ENCODE assay signal across 1 cellular context in the genomic region with DNA sequence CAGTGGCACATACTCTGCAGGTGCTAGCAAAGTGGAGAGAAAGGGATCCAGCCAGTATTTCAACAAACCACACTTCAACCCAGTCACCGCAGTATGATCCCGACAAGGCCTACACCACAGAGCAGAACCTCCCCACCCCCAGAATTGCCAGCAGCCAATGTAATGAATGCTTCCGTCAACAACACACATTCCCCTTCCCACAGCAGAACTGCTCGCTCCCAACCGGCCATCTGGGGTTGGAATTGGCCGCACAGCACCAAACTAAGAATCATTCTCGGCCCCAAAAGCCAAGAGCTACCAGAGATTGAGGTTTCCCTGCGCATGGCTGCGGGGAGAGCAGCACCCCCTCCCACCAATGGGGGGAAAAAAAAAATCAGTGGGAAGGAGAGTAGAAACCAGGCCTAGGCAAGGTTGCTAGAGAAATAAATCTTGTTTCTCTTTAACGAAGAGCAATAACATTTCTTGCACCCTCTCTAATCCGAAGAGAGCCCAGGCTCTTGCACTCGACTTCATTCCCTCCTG.
A peak's percentile ranks its signal among the peaks of the same experiment; 100 is the strongest.
TF ChIP-seq lines count a peak whose summit lies in the region.

No MANE protein-coding gene starts in this region.

TF ChIP-seq in K562, 482 proteins besides CTCF, POLR2A, EP300 and RAD21 (continued from another document and continues in another):
- TF ChIP-seq, protein P1, sequence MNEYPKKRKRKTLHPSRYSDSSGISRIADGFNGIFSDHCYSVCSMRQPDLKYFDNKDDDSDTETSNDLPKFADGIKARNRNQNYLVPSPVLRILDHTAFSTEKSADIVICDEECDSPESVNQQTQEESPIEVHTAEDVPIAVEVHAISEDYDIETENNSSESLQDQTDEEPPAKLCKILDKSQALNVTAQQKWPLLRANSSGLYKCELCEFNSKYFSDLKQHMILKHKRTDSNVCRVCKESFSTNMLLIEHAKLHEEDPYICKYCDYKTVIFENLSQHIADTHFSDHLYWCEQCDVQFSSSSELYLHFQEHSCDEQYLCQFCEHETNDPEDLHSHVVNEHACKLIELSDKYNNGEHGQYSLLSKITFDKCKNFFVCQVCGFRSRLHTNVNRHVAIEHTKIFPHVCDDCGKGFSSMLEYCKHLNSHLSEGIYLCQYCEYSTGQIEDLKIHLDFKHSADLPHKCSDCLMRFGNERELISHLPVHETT (CRISPR knock-in tag; conservative IDR thresholded peaks at IDR 0.05 in 1 of 2, IDR thresholded peaks at IDR 0.05 in 1 of 2): 0 out of 4 replicates have a peak, but pooled peaks of 1 of the 2 experiments have one; percentile 3
- TF ChIP-seq, protein P2, sequence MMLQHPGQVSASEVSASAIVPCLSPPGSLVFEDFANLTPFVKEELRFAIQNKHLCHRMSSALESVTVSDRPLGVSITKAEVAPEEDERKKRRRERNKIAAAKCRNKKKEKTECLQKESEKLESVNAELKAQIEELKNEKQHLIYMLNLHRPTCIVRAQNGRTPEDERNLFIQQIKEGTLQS (IDR thresholded peaks at IDR 0.05): no peak
- TF ChIP-seq, protein P2 (CRISPR knock-in tag; conservative IDR thresholded peaks at IDR 0.05): no peak
- TF ChIP-seq MLLT1 (IDR thresholded peaks at IDR 0.05) (peak; percentile 55 to 87), ZBTB17 (CRISPR knock-in tag; IDR thresholded peaks at IDR 0.05) (no peak), HCFC1 (IDR thresholded peaks at IDR 0.05; ENCODE audit: low read depth, low read length) (no peak), PREB (CRISPR knock-in tag; IDR thresholded peaks at IDR 0.05) (no peak), HMGXB4 (CRISPR knock-in tag; IDR thresholded peaks at IDR 0.05) (no peak), CREB3 (tag; conservative IDR thresholded peaks at IDR 0.05; ENCODE audit: low read depth) (no peak), HIVEP1 (CRISPR knock-in tag; IDR thresholded peaks at IDR 0.05) (no peak), ZNF232 (CRISPR knock-in tag; IDR thresholded peaks at IDR 0.05) (no peak; the same call in 1 of the 2 replicates), ID3 (CRISPR knock-in tag; IDR thresholded peaks at IDR 0.05) (no peak), ID3 (tag; IDR thresholded peaks at IDR 0.05) (no peak), RFX7 (CRISPR knock-in tag; IDR thresholded peaks at IDR 0.05) (no peak), GTF2A2 (tag; IDR thresholded peaks at IDR 0.05) (no peak), RHOXF2B (CRISPR knock-in tag; conservative IDR thresholded peaks at IDR 0.05) (no peak), SRF (CRISPR knock-in tag; IDR thresholded peaks at IDR 0.05) (no peak), PHB2 (IDR thresholded peaks at IDR 0.05; ENCODE audit: low read depth) (no peak), PYGO2 (tag; IDR thresholded peaks at IDR 0.05) (no peak), XRCC4 (IDR thresholded peaks at IDR 0.05; ENCODE audit: extremely low read depth, insufficient read depth, insufficient read length) (no peak), RAD51 (IDR thresholded peaks at IDR 0.05; ENCODE audit: borderline replicate concordance, low read depth) (no peak), DACH1 (IDR thresholded peaks at IDR 0.05; ENCODE audit: partially characterized antibody) (peak; percentile 40), TRIM24 (IDR thresholded peaks at IDR 0.05) (no peak), NR2F6 (CRISPR knock-in tag; IDR thresholded peaks at IDR 0.05) (no peak), DNMT1 (IDR thresholded peaks at IDR 0.05) (no peak), HMBOX1 (IDR thresholded peaks at IDR 0.05) (no peak; the same call in none of the 2 replicates), CREB1 (IDR thresholded peaks at IDR 0.05) (no peak), CREB1 (CRISPR knock-in tag; IDR thresholded peaks at IDR 0.05) (no peak), HNRNPLL (IDR thresholded peaks at IDR 0.05; ENCODE audit: low read depth, low read length, poor library complexity, severe bottlenecking) (no peak), ELF4 (CRISPR knock-in tag; IDR thresholded peaks at IDR 0.05) (0 out of 2 replicates have a peak, but pooled peaks have one; percentile 5), RCOR1 (IDR thresholded peaks at IDR 0.05; ENCODE audit: borderline replicate concordance in 1 of 2, low read depth in 2 of 2, low read length in 2 of 2) (peak in 1 of 2 experiments; percentile 32; a peak in 1 of 4 replicates), NFYB (IDR thresholded peaks at IDR 0.05; ENCODE audit: extremely low read depth, insufficient read length) (no peak)
- TF ChIP-seq, protein P3, sequence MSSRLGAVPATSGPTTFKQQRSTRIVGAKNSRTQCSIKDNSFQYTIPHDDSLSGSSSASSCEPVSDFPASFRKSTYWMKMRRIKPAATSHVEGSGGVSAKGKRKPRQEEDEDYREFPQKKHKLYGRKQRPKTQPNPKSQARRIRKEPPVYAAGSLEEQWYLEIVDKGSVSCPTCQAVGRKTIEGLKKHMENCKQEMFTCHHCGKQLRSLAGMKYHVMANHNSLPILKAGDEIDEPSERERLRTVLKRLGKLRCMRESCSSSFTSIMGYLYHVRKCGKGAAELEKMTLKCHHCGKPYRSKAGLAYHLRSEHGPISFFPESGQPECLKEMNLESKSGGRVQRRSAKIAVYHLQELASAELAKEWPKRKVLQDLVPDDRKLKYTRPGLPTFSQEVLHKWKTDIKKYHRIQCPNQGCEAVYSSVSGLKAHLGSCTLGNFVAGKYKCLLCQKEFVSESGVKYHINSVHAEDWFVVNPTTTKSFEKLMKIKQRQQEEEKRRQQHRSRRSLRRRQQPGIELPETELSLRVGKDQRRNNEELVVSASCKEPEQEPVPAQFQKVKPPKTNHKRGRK (tag; IDR thresholded peaks at IDR 0.05): peak; percentile 49; the same call in 1 of the 2 replicates
- TF ChIP-seq, protein P4, sequence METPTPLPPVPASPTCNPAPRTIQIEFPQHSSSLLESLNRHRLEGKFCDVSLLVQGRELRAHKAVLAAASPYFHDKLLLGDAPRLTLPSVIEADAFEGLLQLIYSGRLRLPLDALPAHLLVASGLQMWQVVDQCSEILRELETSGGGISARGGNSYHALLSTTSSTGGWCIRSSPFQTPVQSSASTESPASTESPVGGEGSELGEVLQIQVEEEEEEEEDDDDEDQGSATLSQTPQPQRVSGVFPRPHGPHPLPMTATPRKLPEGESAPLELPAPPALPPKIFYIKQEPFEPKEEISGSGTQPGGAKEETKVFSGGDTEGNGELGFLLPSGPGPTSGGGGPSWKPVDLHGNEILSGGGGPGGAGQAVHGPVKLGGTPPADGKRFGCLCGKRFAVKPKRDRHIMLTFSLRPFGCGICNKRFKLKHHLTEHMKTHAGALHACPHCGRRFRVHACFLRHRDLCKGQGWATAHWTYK (CRISPR knock-in tag; IDR thresholded peaks at IDR 0.05): no peak
- TF ChIP-seq, protein P5, sequence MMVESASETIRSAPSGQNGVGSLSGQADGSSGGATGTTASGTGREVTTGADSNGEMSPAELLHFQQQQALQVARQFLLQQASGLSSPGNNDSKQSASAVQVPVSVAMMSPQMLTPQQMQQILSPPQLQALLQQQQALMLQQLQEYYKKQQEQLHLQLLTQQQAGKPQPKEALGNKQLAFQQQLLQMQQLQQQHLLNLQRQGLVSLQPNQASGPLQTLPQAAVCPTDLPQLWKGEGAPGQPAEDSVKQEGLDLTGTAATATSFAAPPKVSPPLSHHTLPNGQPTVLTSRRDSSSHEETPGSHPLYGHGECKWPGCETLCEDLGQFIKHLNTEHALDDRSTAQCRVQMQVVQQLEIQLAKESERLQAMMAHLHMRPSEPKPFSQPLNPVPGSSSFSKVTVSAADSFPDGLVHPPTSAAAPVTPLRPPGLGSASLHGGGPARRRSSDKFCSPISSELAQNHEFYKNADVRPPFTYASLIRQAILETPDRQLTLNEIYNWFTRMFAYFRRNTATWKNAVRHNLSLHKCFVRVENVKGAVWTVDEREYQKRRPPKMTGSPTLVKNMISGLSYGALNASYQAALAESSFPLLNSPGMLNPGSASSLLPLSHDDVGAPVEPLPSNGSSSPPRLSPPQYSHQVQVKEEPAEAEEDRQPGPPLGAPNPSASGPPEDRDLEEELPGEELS (CRISPR knock-in tag; IDR thresholded peaks at IDR 0.05; ENCODE audit: borderline replicate concordance): no peak
- TF ChIP-seq, protein P6, sequence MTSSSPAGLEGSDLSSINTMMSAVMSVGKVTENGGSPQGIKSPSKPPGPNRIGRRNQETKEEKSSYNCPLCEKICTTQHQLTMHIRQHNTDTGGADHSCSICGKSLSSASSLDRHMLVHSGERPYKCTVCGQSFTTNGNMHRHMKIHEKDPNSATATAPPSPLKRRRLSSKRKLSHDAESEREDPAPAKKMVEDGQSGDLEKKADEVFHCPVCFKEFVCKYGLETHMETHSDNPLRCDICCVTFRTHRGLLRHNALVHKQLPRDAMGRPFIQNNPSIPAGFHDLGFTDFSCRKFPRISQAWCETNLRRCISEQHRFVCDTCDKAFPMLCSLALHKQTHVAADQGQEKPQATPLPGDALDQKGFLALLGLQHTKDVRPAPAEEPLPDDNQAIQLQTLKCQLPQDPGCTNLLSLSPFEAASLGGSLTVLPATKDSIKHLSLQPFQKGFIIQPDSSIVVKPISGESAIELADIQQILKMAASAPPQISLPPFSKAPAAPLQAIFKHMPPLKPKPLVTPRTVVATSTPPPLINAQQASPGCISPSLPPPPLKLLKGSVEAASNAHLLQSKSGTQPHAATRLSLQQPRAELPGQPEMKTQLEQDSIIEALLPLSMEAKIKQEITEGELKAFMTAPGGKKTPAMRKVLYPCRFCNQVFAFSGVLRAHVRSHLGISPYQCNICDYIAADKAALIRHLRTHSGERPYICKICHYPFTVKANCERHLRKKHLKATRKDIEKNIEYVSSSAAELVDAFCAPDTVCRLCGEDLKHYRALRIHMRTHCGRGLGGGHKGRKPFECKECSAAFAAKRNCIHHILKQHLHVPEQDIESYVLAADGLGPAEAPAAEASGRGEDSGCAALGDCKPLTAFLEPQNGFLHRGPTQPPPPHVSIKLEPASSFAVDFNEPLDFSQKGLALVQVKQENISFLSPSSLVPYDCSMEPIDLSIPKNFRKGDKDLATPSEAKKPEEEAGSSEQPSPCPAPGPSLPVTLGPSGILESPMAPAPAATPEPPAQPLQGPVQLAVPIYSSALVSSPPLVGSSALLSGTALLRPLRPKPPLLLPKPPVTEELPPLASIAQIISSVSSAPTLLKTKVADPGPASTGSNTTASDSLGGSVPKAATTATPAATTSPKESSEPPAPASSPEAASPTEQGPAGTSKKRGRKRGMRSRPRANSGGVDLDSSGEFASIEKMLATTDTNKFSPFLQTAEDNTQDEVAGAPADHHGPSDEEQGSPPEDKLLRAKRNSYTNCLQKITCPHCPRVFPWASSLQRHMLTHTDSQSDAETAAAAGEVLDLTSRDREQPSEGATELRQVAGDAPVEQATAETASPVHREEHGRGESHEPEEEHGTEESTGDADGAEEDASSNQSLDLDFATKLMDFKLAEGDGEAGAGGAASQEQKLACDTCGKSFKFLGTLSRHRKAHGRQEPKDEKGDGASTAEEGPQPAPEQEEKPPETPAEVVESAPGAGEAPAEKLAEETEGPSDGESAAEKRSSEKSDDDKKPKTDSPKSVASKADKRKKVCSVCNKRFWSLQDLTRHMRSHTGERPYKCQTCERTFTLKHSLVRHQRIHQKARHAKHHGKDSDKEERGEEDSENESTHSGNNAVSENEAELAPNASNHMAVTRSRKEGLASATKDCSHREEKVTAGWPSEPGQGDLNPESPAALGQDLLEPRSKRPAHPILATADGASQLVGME (CRISPR knock-in tag; IDR thresholded peaks at IDR 0.05): no peak
